ENCODE assay signal across 1 cellular context in genomic region chr15:62989366-62990055, GRCh38.
TF ChIP-seq lines count a peak whose summit lies in the region.

No MANE protein-coding gene starts in this region.

TF ChIP-seq in A549, 52 proteins besides CTCF, POLR2A, EP300 and RAD21 (continued from another document):
- TF ChIP-seq E2F6 (IDR thresholded peaks at IDR 0.05; ENCODE audit: borderline replicate concordance, low read depth) (no peak), NFE2L2 (conservative IDR thresholded peaks at IDR 0.05; ENCODE audit: low read length) (no peak), SMC3 (IDR thresholded peaks at IDR 0.05) (no peak), KDM1A (IDR thresholded peaks at IDR 0.05; ENCODE audit: low read depth) (no peak), HOXB13 (CRISPR knock-in tag; IDR thresholded peaks at IDR 0.05; ENCODE audit: low read depth) (no peak), JUN (IDR thresholded peaks at IDR 0.05) (no peak), PBX3 (IDR thresholded peaks at IDR 0.05) (no peak), PHF8 (IDR thresholded peaks at IDR 0.05; ENCODE audit: borderline replicate concordance, low read depth) (no peak), TP53 (CRISPR knock-in tag; IDR thresholded peaks at IDR 0.05) (no peak), NPAS2 (CRISPR knock-in tag; IDR thresholded peaks at IDR 0.05; ENCODE audit: borderline replicate concordance) (no peak), JUNB (IDR thresholded peaks at IDR 0.05) (no peak)
